Comparison of ENCODE assay signal across 8 cellular contexts in the genomic region with DNA sequence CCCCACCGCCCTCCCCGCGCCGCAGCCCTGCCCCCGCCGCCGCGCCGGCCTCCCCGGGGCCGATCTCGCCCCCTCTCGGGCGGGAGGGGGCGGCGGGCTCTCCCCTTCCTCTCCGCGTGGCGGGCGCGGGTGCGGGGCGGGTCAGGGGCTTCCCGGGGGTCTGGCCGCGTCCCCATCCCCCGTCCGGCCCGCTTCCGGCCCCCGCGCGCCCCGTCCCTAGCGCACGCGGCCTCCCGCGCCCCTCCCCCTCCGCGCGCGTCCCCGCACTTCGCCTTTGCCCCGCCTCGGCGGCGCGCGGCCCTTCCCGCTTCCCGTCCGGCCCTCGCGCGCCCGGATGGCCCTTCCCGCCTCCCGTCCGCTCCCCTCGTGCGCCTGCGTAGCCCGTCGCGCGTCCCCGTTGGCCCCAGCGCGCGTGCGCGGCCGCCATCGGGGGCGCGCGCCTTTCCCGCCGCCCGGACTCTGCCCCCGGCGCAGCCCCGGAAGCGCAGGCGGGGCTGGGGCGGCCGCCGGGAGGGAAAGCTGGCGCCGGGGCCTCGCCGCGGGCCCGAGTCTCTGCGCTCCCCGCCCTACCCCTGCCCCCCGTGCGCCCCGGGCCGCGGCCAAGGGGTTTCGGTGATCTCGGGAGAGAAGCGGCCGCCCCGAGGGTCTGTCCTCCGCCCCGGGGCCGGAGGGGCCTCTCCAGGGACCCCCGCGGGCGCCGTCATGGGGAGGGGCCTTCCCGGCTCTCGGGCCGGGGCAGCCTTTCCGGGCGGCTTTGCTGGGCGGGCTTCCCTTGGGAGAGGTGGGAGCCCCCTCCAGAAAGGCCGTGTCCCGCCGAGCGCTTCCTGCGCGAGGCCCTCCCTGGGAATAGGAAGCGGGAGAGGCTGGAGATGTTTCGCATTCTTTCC. TPM values are rescaled to one million over a fixed set of nuclear protein-coding genes. Genes with fewer than 3 reads are reported as not detected.
DNase-seq lines count a peak whose midpoint lies in the region; ATAC-seq, FAIRE-seq and TF ChIP-seq lines count a peak whose summit lies in the region.

No MANE protein-coding gene starts in this region.

- H3K4me3 Mint-ChIP-seq in activated naive CD4-positive, alpha-beta T cell treated with anti-CD3 and anti-CD28 coated beads, Interleukin-2, amount 10 ng/mL, durations not matched to agents 7 days and 5 days = peak overlapping the region; percentile 92

- no peaks in the 10 kb centered on the region for H3K27me3 ChIP-seq in suprapubic skin

- peak overlapping the region; percentile 69 for H3K4me3 ChIP-seq in suprapubic skin

- H3K27ac ChIP-seq in suprapubic skin = peak overlapping the region; percentile 100

- H3K36me3 Mint-ChIP-seq in activated naive CD4-positive, alpha-beta T cell treated with anti-CD3 and anti-CD28 coated beads, Interleukin-2, amount 10 ng/mL, durations not matched to agents 7 days and 5 days = peaks cover 31% of the 10 kb centered on the region

- no peak for FAIRE-seq in H54 (lab: Jason Lieb, UNC)

- peak; percentile 90 for DNase-seq in EH (ENCODE audit: low read depth)
- peak; percentile 87 for DNase-seq in H54 (ENCODE audit: insufficient read length, low spot score)
- DNase-seq in M059J (ENCODE audit: low read depth) = peak; percentile 84
- DNase-seq in SK-MEL-5 (ENCODE audit: low read depth, low spot score) = peak; percentile 84
- peak; percentile 90 for DNase-seq in activated naive CD4-positive, alpha-beta T cell treated with anti-CD3 and anti-CD28 coated beads, Interleukin-2, amount 10 ng/mL, durations not matched to agents 7 days and 5 days
- peak; percentile 82 for DNase-seq in globus pallidus (ENCODE audit: low spot score)
- no peak for DNase-seq in omental fat pad (ENCODE audit: low spot score)
- DNase-seq in suprapubic skin (ENCODE audit: low spot score in 2 of 2) = peak; percentile 91 to 92

- H3K9me3 Mint-ChIP-seq in activated naive CD4-positive, alpha-beta T cell treated with anti-CD3 and anti-CD28 coated beads, Interleukin-2, amount 10 ng/mL, durations not matched to agents 7 days and 5 days = no peaks in the 10 kb centered on the region

- H3K4me1 ChIP-seq in suprapubic skin = peaks cover 59% of the 10 kb centered on the region

- no peak for TF ChIP-seq CTCF in omental fat pad (IDR thresholded peaks at IDR 0.05)
- TF ChIP-seq CTCF in suprapubic skin (IDR thresholded peaks at IDR 0.05) = no peak

- H3K4me1 Mint-ChIP-seq in activated naive CD4-positive, alpha-beta T cell treated with anti-CD3 and anti-CD28 coated beads, Interleukin-2, amount 10 ng/mL, durations not matched to agents 7 days and 5 days = peaks cover 40% of the 10 kb centered on the region

- ATAC-seq in omental fat pad (ENCODE audit: low FRiP score) = peak; percentile 45

- in situ Hi-C loops in SK-MEL-5 (cut with HindIII; ENCODE audit: low pct_unique_long_range_greater_than_20kb, low sequenced_read_pairs) = no loop called here

- TF ChIP-seq POLR2A in H54 (IDR thresholded peaks at IDR 0.05; ENCODE audit: low read depth, low read length) (peak; percentile 18; the same call in 1 of the 2 replicates), suprapubic skin (IDR thresholded peaks at IDR 0.05) (no peak)

- CTCF ChIA-PET in activated naive CD4-positive, alpha-beta T cell treated with anti-CD3 and anti-CD28 coated beads, Interleukin-2, amount 10 ng/mL, durations not matched to agents 7 days and 5 days (lab: Charles Lee) = no interaction called here

- TF ChIP-seq EP300 in suprapubic skin (IDR thresholded peaks at IDR 0.05) = no peak

- peaks cover 6% of the 10 kb centered on the region for H3K27me3 Mint-ChIP-seq in activated naive CD4-positive, alpha-beta T cell treated with anti-CD3 and anti-CD28 coated beads, Interleukin-2, amount 10 ng/mL, durations not matched to agents 7 days and 5 days

- no CpG with 5 or more reads among the region's 129 CpGs for WGBS in suprapubic skin

- no peaks in the 10 kb centered on the region for H3K36me3 ChIP-seq in suprapubic skin

- no peaks in the 10 kb centered on the region for H3K9me3 ChIP-seq in suprapubic skin

- H3K27ac Mint-ChIP-seq in activated naive CD4-positive, alpha-beta T cell treated with anti-CD3 and anti-CD28 coated beads, Interleukin-2, amount 10 ng/mL, durations not matched to agents 7 days and 5 days = peak overlapping the region; percentile 90

RNA-seq across cellular contexts. Expression of a gene that starts 0.5 kb away (rescaled TPM):
- total RNA-seq in M059J (2014; rRNA removed; shearing (Covaris generic)) = 184 and 196 TPM in 2 replicates
- total RNA-seq in SK-MEL-5 (2014; rRNA removed; shearing (Covaris generic)) = 124 and 140 TPM in 2 replicates
- polyA plus RNA-seq in SK-MEL-5 (2015; cell fraction: cytosol; rRNA removed) = 288 and 361 TPM in 2 replicates
- polyA plus RNA-seq in SK-MEL-5 (2015; cell fraction: nucleus; rRNA removed) = 430 and 441 TPM in 2 replicates
- 100 to 1,000 TPM; 106 to 195 (median 137) TPM for total RNA-seq in omental fat pad
- total RNA-seq in suprapubic skin = 100 to 1,000 TPM; 152 to 227 (median 174) TPM

RNA-seq across cellular contexts. Expression of a gene that starts 24.0 kb away (rescaled TPM):
- total RNA-seq in M059J (2014; rRNA removed; shearing (Covaris generic)) = 2.3 and 3.8 TPM in 2 replicates
- total RNA-seq in SK-MEL-5 (2014; rRNA removed; shearing (Covaris generic)) = 1.4 and 1.8 TPM in 2 replicates
- 1.2 and 2.7 TPM in 2 replicates for polyA plus RNA-seq in SK-MEL-5 (2015; cell fraction: cytosol; rRNA removed)
- polyA plus RNA-seq in SK-MEL-5 (2015; cell fraction: nucleus; rRNA removed) = 0.12 and 0.66 TPM in 2 replicates
- not detected for total RNA-seq in omental fat pad
- total RNA-seq in suprapubic skin = not detected

RNA-seq across cellular contexts. Expression of a gene that starts 29.9 kb away (rescaled TPM):
- not detected in 2 replicates for total RNA-seq in M059J (2014; rRNA removed; shearing (Covaris generic))
- not detected in 2 replicates for total RNA-seq in SK-MEL-5 (2014; rRNA removed; shearing (Covaris generic))
- polyA plus RNA-seq in SK-MEL-5 (2015; cell fraction: cytosol; rRNA removed) = not detected in 2 replicates
- polyA plus RNA-seq in SK-MEL-5 (2015; cell fraction: nucleus; rRNA removed) = not detected in 2 replicates
- total RNA-seq in omental fat pad (1 to 10 TPM in 1 of 4 donors, not detected in 3; 1.1 TPM), suprapubic skin (under 1 TPM in 1 of 4 donors, not detected in 3; 0.79 TPM)

RNA-seq across cellular contexts. Expression of a gene that starts 43.0 kb away (rescaled TPM):
- not detected in 2 replicates for total RNA-seq in M059J (2014; rRNA removed; shearing (Covaris generic))
- not detected in 2 replicates for total RNA-seq in SK-MEL-5 (2014; rRNA removed; shearing (Covaris generic))
- not detected in 2 replicates for polyA plus RNA-seq in SK-MEL-5 (2015; cell fraction: cytosol; rRNA removed)
- not detected in 2 replicates for polyA plus RNA-seq in SK-MEL-5 (2015; cell fraction: nucleus; rRNA removed)
- total RNA-seq in omental fat pad (not detected), suprapubic skin (not detected)

RNA-seq across cellular contexts. Expression of a gene that starts 46.9 kb away (rescaled TPM):
- 0.37 and 0.79 TPM in 2 replicates for total RNA-seq in M059J (2014; rRNA removed; shearing (Covaris generic))
- total RNA-seq in SK-MEL-5 (2014; rRNA removed; shearing (Covaris generic)) = not detected in 2 replicates
- not detected in 2 replicates for polyA plus RNA-seq in SK-MEL-5 (2015; cell fraction: cytosol; rRNA removed)
- polyA plus RNA-seq in SK-MEL-5 (2015; cell fraction: nucleus; rRNA removed) = not detected in 2 replicates
- 1 to 10 TPM in 3 of 4 donors, not detected in 1; 1.4 to 9.6 (median 3.2) TPM for total RNA-seq in omental fat pad
- 1 to 10 TPM in 2 of 4 donors, under 1 TPM in 1, not detected in 1; 0.60 to 6.5 (median 2.0) TPM for total RNA-seq in suprapubic skin
